In genomic region chr1:115076384-115076906, GRCh38 we compare ENCODE assay signal across 1 cellular context.
TF ChIP-seq lines count a peak whose summit lies in the region.

No MANE protein-coding gene starts in this region.

TF ChIP-seq in IMR-90, 13 proteins besides CTCF, POLR2A, EP300 and RAD21:
- TF ChIP-seq CEBPB (IDR thresholded peaks at IDR 0.05; ENCODE audit: low read depth, low read length) = peak; percentile 70
- no peak for TF ChIP-seq MAFK (IDR thresholded peaks at IDR 0.05; ENCODE audit: low read depth, low read length)
